In the genomic region with DNA sequence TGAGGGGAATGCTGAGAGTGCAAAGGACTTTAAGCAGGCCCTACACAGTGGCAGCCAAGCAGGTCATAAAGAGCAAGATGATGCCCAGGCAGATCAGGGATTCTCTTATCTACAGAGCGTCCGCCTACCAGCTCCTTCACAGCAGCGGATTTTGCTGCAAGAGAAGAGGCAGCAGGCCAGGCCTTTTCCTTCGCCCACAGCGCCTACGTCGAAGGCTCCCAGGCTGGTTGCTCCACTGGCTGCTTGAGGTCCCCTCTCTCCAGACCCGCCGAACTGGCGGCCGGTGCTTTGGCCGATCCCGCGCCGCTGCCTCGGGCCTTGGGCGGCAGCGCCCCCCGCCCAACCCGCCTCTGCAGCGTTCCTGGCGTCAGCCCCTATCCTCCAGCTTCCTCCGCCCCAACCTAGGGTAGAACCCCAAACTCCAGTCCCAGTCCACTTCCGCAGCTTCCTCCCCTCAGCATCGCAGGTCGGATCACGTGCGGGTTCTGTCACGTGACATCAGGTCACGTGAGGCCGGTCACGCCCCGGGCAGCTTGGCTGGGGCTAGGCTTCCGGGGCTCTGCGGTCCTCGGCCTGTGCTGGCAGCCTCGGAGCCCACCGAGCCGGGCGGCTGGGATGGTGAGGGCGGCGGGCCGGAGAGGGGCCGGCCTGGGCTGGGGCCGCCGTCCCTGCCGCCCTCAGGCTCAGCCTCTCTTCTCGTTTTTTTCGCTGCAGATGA, we compare ENCODE assay signal across 8 cellular contexts. TPM values are rescaled to one million over a fixed set of nuclear protein-coding genes. Genes with fewer than 3 reads are reported as not detected.
DNase-seq lines count a peak whose midpoint lies in the region; ATAC-seq and TF ChIP-seq lines count a peak whose summit lies in the region.
"Not testable (repeated sequence)": the region's sequence is repeated elsewhere in the genome, so short reads cannot be mapped to it uniquely, and the experiment has no call there.

A gene with protein sequence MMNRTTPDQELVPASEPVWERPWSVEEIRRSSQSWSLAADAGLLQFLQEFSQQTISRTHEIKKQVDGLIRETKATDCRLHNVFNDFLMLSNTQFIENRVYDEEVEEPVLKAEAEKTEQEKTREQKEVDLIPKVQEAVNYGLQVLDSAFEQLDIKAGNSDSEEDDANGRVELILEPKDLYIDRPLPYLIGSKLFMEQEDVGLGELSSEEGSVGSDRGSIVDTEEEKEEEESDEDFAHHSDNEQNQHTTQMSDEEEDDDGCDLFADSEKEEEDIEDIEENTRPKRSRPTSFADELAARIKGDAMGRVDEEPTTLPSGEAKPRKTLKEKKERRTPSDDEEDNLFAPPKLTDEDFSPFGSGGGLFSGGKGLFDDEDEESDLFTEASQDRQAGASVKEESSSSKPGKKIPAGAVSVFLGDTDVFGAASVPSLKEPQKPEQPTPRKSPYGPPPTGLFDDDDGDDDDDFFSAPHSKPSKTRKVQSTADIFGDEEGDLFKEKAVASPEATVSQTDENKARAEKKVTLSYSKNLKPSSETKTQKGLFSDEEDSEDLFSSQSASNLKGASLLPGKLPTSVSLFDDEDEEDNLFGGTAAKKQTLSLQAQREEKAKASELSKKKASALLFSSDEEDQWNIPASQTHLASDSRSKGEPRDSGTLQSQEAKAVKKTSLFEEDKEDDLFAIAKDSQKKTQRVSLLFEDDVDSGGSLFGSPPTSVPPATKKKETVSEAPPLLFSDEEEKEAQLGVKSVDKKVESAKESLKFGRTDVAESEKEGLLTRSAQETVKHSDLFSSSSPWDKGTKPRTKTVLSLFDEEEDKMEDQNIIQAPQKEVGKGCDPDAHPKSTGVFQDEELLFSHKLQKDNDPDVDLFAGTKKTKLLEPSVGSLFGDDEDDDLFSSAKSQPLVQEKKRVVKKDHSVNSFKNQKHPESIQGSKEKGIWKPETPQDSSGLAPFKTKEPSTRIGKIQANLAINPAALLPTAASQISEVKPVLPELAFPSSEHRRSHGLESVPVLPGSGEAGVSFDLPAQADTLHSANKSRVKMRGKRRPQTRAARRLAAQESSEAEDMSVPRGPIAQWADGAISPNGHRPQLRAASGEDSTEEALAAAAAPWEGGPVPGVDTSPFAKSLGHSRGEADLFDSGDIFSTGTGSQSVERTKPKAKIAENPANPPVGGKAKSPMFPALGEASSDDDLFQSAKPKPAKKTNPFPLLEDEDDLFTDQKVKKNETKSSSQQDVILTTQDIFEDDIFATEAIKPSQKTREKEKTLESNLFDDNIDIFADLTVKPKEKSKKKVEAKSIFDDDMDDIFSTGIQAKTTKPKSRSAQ (N-terminal part only) (plus strand): TSS at position 564 of the 718 bp plus-strand sequence. CDS start 52 bp downstream, at position 616.

- peak within 1 kb of the TSS; percentile 63 for H3K4me3 ChIP-seq in CD8-positive, alpha-beta memory T cell (ENCODE audit: low read length)
- H3K4me3 ChIP-seq in NT2/D1 (ENCODE audit: insufficient read length, low read depth) (peak within 1 kb of the TSS; percentile 56), lower lobe of right lung (peak within 1 kb of the TSS; percentile 77)

- H3K9me3 ChIP-seq in CD8-positive, alpha-beta memory T cell (ENCODE audit: low read length); NT2/D1 (ENCODE audit: insufficient read depth, low read length); lower lobe of right lung: not testable (repeated sequence)

- CTCF ChIA-PET in CD8-positive, alpha-beta memory T cell (lab: Charles Lee) = not testable (repeated sequence)

- not testable (repeated sequence) for H3K36me3 Mint-ChIP-seq in CD8-positive, alpha-beta memory T cell

- not testable (repeated sequence) for H3K27me3 Mint-ChIP-seq in CD8-positive, alpha-beta memory T cell

- H3K4me1 ChIP-seq in CD8-positive, alpha-beta memory T cell (ENCODE audit: insufficient read depth, low read length); NT2/D1 (ENCODE audit: insufficient read depth, insufficient read length); lower lobe of right lung: not testable (repeated sequence)

- H3K27me3 ChIP-seq in CD8-positive, alpha-beta memory T cell (ENCODE audit: insufficient read depth, low read length, poor library complexity, severe bottlenecking); NT2/D1 (ENCODE audit: insufficient read depth, insufficient read length); lower lobe of right lung (ENCODE audit: low read depth): not testable (repeated sequence)

- not testable (repeated sequence) for TF ChIP-seq CTCF in GM20000 (IDR thresholded peaks at IDR 0.05; ENCODE audit: extremely low read depth, missing control alignments); lower lobe of right lung (IDR thresholded peaks at IDR 0.05)

- H3K27ac Mint-ChIP-seq in CD8-positive, alpha-beta memory T cell = peak within 1 kb of the TSS; percentile 50 to 97 (median 78)

- peaks cover 8 to 22% (median 13%) of the 10 kb centered on the region in 3 donors for H3K4me1 Mint-ChIP-seq in CD8-positive, alpha-beta memory T cell

- peak; percentile 92 to 99 (median 93) for DNase-seq in CD8-positive, alpha-beta memory T cell
- peak; percentile 81 for DNase-seq in GM20000 (ENCODE audit: low spot score)
- DNase-seq in HPDE6-E6E7 (ENCODE audit: extremely low spot score) = peak; percentile 10
- DNase-seq in NT2/D1 (ENCODE audit: low read depth, low spot score) = not testable (repeated sequence)
- DNase-seq in activated CD8-positive, alpha-beta memory T cell treated with anti-CD3 and anti-CD28 coated beads for 48 hours (ENCODE audit: low read depth in 2 of 3, low spot score in 2 of 3) = peak; percentile 92 to 99 (median 96)
- DNase-seq in effector CD8-positive, alpha-beta T cell (lab: John Stamatoyannopoulos, UW) = peak; percentile 93
- peak; percentile 93 for DNase-seq in lower lobe of right lung
- DNase-seq in stimulated activated CD4-positive, alpha-beta T cell treated with anti-CD3 and anti-CD28 coated beads, TNF-alpha, amount 100 ng/mL, for 1 hour (ENCODE audit: low read depth in 3 of 3, low spot score in 1 of 3) = peak; percentile 95 to 97 (median 95)

- intact Hi-C loops in lower lobe of right lung (cut with DNase I) = not testable (repeated sequence)

- H3K9me3 Mint-ChIP-seq in CD8-positive, alpha-beta memory T cell = not testable (repeated sequence)

- POLR2A ChIA-PET in CD8-positive, alpha-beta memory T cell (lab: Charles Lee) = interaction anchor here (0.7 kb wide), 1 partner anchor 725 kb away, joined by 3 read pairs; no protein-coding TSS in a partner anchor

- peak within 1 kb of the TSS; percentile 79 to 96 (median 84) for H3K4me3 Mint-ChIP-seq in CD8-positive, alpha-beta memory T cell

- peak; percentile 98 for ATAC-seq in lower lobe of right lung

- H3K27ac ChIP-seq in CD8-positive, alpha-beta memory T cell (ENCODE audit: low read depth, low read length) = peak within 1 kb of the TSS; percentile 54
- peak within 1 kb of the TSS; percentile 84 for H3K27ac ChIP-seq in lower lobe of right lung

- H3K9ac ChIP-seq in NT2/D1 (ENCODE audit: insufficient read length, low read depth) = peak within 1 kb of the TSS; percentile 56

- H3K36me3 ChIP-seq in CD8-positive, alpha-beta memory T cell (ENCODE audit: insufficient read depth, low read length); NT2/D1 (ENCODE audit: insufficient read depth, insufficient read length, low read length); lower lobe of right lung: not testable (repeated sequence)

RNA-seq across cellular contexts. Expression of the gene that starts here (rescaled TPM):
- total RNA-seq in CD8-positive, alpha-beta memory T cell = 10 to 100 TPM; 23.4 to 23.6 TPM
- polyA plus RNA-seq in CD8-positive, alpha-beta memory T cell = 41.1 TPM
- total RNA-seq in lower lobe of right lung = 61.5 TPM
